ENCODE assay signal across 11 cellular contexts in the genomic region with DNA sequence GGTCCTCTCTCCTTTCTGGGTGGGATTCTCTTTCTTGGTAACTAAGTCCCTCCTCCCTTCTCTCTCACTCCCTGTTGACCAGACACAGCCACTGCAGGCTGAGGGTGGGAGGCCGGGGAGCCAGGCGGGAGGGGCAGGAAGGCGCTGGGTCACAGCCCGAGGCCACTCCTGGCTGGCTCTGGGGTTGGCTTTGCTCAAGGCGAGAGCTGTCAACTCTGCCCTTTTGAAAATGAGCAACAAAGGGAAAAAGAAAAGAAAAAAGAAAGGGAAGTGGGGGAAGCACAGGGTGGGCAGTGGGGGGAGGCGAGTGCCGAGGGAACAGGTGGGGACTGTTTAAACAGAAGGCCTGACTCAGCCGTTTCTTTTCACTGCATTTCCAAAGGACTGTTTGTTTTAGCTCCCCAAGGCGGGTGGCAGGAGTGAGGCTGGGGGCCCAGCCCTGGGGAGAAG.
DNase-seq lines count a peak whose midpoint lies in the region; ATAC-seq and TF ChIP-seq lines count a peak whose summit lies in the region.
"Had no signal": no experiment of that assay in that cellular context is flagged by ENCODE, and none has a peak within 500 bp of the region (broad histone marks: within the 10 kb centered on the region; RNA-seq: fewer than 3 reads in every experiment).

No MANE protein-coding gene starts in this region.

- H3K4me3 Mint-ChIP-seq in endothelial cell (ENCODE audit: unreplicated experiment): no peak overlapping the region
- H3K4me3 Mint-ChIP-seq: activated naive CD8-positive, alpha-beta T cell; CD4-positive, alpha-beta memory T cell had no signal

- H3K36me3 Mint-ChIP-seq in endothelial cell (ENCODE audit: low read depth, unreplicated experiment): no peaks in the 10 kb centered on the region
- H3K36me3 Mint-ChIP-seq: activated naive CD8-positive, alpha-beta T cell; CD4-positive, alpha-beta memory T cell had no signal

- WGBS in transverse colon (ENCODE audit: low coverage in 1 of 2), 2 donors: 28 to 33% methylated on average over 3 to 9 of the region's 9 CpGs

- no peaks in the 10 kb centered on the region for H3K27me3 ChIP-seq in transverse colon

- H3K4me1 ChIP-seq in transverse colon: no peaks in the 10 kb centered on the region

- H3K27me3 Mint-ChIP-seq in endothelial cell (ENCODE audit: unreplicated experiment): peaks cover 6% of the 10 kb centered on the region

- in situ Hi-C loops in transverse colon (cut with MboI; ENCODE audit: low pct_ligation_motif_present in 1 of 4, low pct_unique_long_range_greater_than_20kb in 1 of 4, low sequenced_read_pairs in 3 of 4): no loop called here

- no peaks in the 10 kb centered on the region for H3K9me3 ChIP-seq in transverse colon

- TF ChIP-seq POLR2A in transverse colon (IDR thresholded peaks at IDR 0.05): no peak

- intact Hi-C loops in transverse colon (cut with DNase I; ENCODE audit: low total_unique reads): no loop called here

- no peak for TF ChIP-seq EP300 in transverse colon (IDR thresholded peaks at IDR 0.05; ENCODE audit: low read depth)

- ATAC-seq in GM21367 (IDR thresholded peaks at IDR 0.05; ENCODE audit: unreplicated experiment) (no peak), HG02763 (IDR thresholded peaks at IDR 0.05; ENCODE audit: unreplicated experiment) (no peak), HG02759 (IDR thresholded peaks at IDR 0.05; ENCODE audit: unreplicated experiment) (no peak)

- H3K9me3 Mint-ChIP-seq in endothelial cell (ENCODE audit: unreplicated experiment): no peaks in the 10 kb centered on the region
- H3K9me3 Mint-ChIP-seq: CD4-positive, alpha-beta memory T cell had no signal

- no peak overlapping the region for H3K27ac ChIP-seq in transverse colon

- peaks cover 4% of the 10 kb centered on the region for H3K4me1 Mint-ChIP-seq in endothelial cell (ENCODE audit: unreplicated experiment)
- H3K4me1 Mint-ChIP-seq: CD4-positive, alpha-beta memory T cell had no signal

- H3K4me3 ChIP-seq in transverse colon: no peak overlapping the region

- no peaks in the 10 kb centered on the region for H3K36me3 ChIP-seq in transverse colon

- peak; percentile 92 for DNase-seq in DMS153 treated with DMSO at 0.1 percent for 48 hours (lab: John Stamatoyannopoulos, UW; ENCODE audit: unreplicated experiment)
- peak; percentile 35 for DNase-seq in NCI-H2196 (lab: John Stamatoyannopoulos, UW; ENCODE audit: unreplicated experiment)
- DNase-seq in endothelial cell (ENCODE audit: low spot score): peak; percentile 24
- peak; percentile 27 for DNase-seq in myocyte (ENCODE audit: low read depth)
- DNase-seq in transverse colon: no peak
- DNase-seq: activated CD4-positive, alpha-beta T cell treated with anti-CD3 and anti-CD28 coated beads, Interleukin-2, amount 50 U/mL, for 4 hours; CD4-positive, alpha-beta memory T cell had no signal

- no peak for TF ChIP-seq CTCF in endothelial cell (IDR thresholded peaks at IDR 0.05; ENCODE audit: unreplicated experiment)
- no peak for TF ChIP-seq CTCF in transverse colon (IDR thresholded peaks at IDR 0.05)

- H3K27ac Mint-ChIP-seq in endothelial cell (ENCODE audit: unreplicated experiment): no peak overlapping the region
- H3K27ac Mint-ChIP-seq: activated naive CD8-positive, alpha-beta T cell; CD4-positive, alpha-beta memory T cell had no signal
